In the genomic region with DNA sequence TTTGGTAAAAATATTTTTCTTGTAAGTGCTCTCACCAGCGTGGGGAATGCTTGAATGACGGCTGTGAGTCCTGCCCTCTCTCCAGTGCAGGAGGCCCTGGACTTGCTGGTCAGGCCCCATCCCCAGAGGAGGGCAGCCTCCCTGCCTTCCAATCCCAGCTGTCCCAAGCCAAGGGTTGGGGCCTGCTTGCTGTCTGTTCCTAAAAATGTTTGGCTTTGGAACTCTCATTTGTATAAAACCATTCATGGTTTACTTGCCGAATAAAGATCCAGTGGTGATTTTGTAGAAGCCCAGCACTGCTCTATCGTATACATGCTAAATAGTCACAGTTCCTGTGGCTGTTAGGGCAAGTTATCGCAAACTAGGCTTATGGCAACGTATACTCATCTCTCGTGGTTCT, we compare ENCODE assay signal across 5 cellular contexts.
"Had no signal": no experiment of that assay in that cellular context is flagged by ENCODE, and none has a peak within 500 bp of the region (broad histone marks: within the 10 kb centered on the region; RNA-seq: fewer than 3 reads in every experiment).

No MANE protein-coding gene starts in this region.

- H3K4me3 Mint-ChIP-seq: GM23338, H9, IgD-negative memory B cell had no signal

- DNase-seq: H9, HCEC 1CT, KBM-7 had no signal

- H3K4me1 Mint-ChIP-seq: GM23338, IgD-negative memory B cell had no signal

- H3K27ac Mint-ChIP-seq: GM23338, H9 had no signal

- H3K9me3 Mint-ChIP-seq: IgD-negative memory B cell had no signal

- H3K27me3 Mint-ChIP-seq: IgD-negative memory B cell had no signal

- H3K36me3 Mint-ChIP-seq: IgD-negative memory B cell had no signal
